ENCODE assay signal across 8 cellular contexts in the genomic region with DNA sequence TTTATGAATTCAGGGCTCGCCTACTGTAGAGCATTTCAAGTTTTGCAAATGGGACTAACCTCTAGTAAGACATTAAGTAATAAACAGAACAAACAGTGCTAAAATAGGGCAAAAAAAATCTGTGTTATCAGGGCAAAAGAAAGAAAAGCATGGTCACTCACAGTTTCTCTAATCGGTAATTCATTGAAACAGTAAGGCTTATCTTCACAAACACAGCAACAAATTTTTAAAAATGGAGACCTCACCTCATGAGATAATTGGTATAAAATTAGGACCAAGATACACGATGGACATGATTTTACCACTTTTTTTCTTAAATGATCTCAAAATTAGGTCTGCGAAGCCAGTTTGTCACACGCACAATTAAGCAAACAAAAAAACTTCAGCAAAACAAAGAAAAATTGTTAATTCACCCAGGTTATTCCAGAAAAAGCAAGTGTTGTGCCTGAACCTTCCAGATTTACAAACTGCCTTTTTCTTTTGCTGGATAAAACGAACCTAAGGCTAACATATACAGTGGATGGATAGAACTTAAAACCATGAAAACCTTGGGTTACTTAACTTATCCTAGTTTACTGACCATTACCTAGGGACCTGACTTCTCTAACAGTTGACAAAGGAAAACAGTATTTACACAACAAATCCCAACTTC. TPM values are rescaled to one million over a fixed set of nuclear protein-coding genes. Genes with fewer than 3 reads are reported as not detected.
DNase-seq lines count a peak whose midpoint lies in the region; ATAC-seq, FAIRE-seq and TF ChIP-seq lines count a peak whose summit lies in the region.

No MANE protein-coding gene starts in this region.

- POLR2A ChIA-PET in T-cell (lab: Charles Lee), result interaction anchor here (0.6 to 1.1 kb wide), 6 partner anchors 21 to 90 kb away, joined by 3 to 6 read pairs (median 3); no protein-coding TSS in a partner anchor

- peak overlapping the region; percentile 25 for H3K9ac ChIP-seq in rectal smooth muscle tissue (ENCODE audit: low read length)

- H3K9me3 Mint-ChIP-seq in T-cell, result no peaks in the 10 kb centered on the region

- H3K4me3 ChIP-seq in fibroblast of the aortic adventitia (ENCODE audit: low read depth, low read length), result peak overlapping the region; percentile 89
- peak overlapping the region; percentile 97 for H3K4me3 ChIP-seq in rectal smooth muscle tissue (ENCODE audit: low read length)

- no peaks in the 10 kb centered on the region for H3K27me3 ChIP-seq in rectal smooth muscle tissue (ENCODE audit: control insufficient read depth, insufficient read depth, low read length)

- peak; percentile 48 for FAIRE-seq in GM18507 (lab: Jason Lieb, UNC)

- H3K27me3 Mint-ChIP-seq in T-cell, result no peaks in the 10 kb centered on the region

- CTCF ChIA-PET in T-cell (lab: Charles Lee), result interaction anchor here (0.8 to 1.2 kb wide), 11 partner anchors 23 to 109 kb away, joined by 3 to 8 read pairs (median 4); no protein-coding TSS in a partner anchor

- H3K36me3 ChIP-seq in rectal smooth muscle tissue (ENCODE audit: control insufficient read depth, insufficient read depth, low read length), result peaks cover 6% of the 10 kb centered on the region

- peak overlapping the region; percentile 89 to 95 for H3K27ac Mint-ChIP-seq in T-cell

- no peak for DNase-seq in GM18507 (ENCODE audit: extremely low spot score, insufficient read length, low read depth)
- no peak for DNase-seq in T-cell
- DNase-seq in fibroblast of the aortic adventitia (ENCODE audit: low read depth), result peak; percentile 17
- no peak for DNase-seq in NCI-H510A treated with DMSO at 0.1 percent for 48 hours (lab: John Stamatoyannopoulos, UW)
- no peak for DNase-seq in NCI-H1694 (lab: John Stamatoyannopoulos, UW)

- H3K36me3 Mint-ChIP-seq in T-cell, result peaks cover 27% of the 10 kb centered on the region

- peak overlapping the region; percentile 96 to 99 (median 96) for H3K4me3 Mint-ChIP-seq in T-cell

- peaks cover 28% of the 10 kb centered on the region for H3K4me1 ChIP-seq in rectal smooth muscle tissue (ENCODE audit: control insufficient read depth, insufficient read depth, low read length)

- ATAC-seq in T-cell (replicated peaks in 1 of 4) (no peak), HG03565 (IDR thresholded peaks at IDR 0.05; ENCODE audit: unreplicated experiment) (no peak), GM21723 (IDR thresholded peaks at IDR 0.05; ENCODE audit: unreplicated experiment) (no peak)

- no peak for TF ChIP-seq CTCF in fibroblast of the aortic adventitia (IDR thresholded peaks at IDR 0.05; ENCODE audit: insufficient read depth, low read length)

- peak overlapping the region; percentile 93 for H3K27ac ChIP-seq in rectal smooth muscle tissue (ENCODE audit: low read depth, low read length)

- H3K4me1 Mint-ChIP-seq in T-cell, result peaks cover 78 to 90% (median 80%) of the 10 kb centered on the region in 3 donors

RNA-seq across cellular contexts. Expression of gene TMEM123, which starts 1.4 kb away (rescaled TPM):
- total RNA-seq in T-cell (100 to 1,000 TPM; 361 to 469 (median 428) TPM), fibroblast of the aortic adventitia (ENCODE audit: low replicate concordance) (36.6 and 86.3 TPM in 2 replicates)
